ENCODE assay signal across 16 cellular contexts in genomic region chr19:7979559-7979958, GRCh38. TPM values are rescaled to one million over a fixed set of nuclear protein-coding genes. Genes with fewer than 3 reads are reported as not detected.
DNase-seq lines count a peak whose midpoint lies in the region; TF ChIP-seq lines count a peak whose summit lies in the region.
"Had no signal": no experiment of that assay in that cellular context is flagged by ENCODE, and none has a peak within 500 bp of the region (broad histone marks: within the 10 kb centered on the region; RNA-seq: fewer than 3 reads in every experiment).

No MANE protein-coding gene starts in this region.

- no peak overlapping the region for H3K14ac ChIP-seq in mesenchymal stem cell (ENCODE audit: low read length in 2 of 2)

- H2BK15ac ChIP-seq in mesenchymal stem cell (ENCODE audit: low read depth, poor library complexity, severe bottlenecking), result no peak overlapping the region

- H3K79me1 ChIP-seq in mesenchymal stem cell (replicated peaks; ENCODE audit: low read length, poor library complexity, severe bottlenecking), result peaks cover 79% of the 10 kb centered on the region

- no peak overlapping the region for H3K4ac ChIP-seq in mesenchymal stem cell (ENCODE audit: low read depth in 1 of 2, low read length in 2 of 2)

- peaks cover 5% of the 10 kb centered on the region for H3K27me3 Mint-ChIP-seq in glutamatergic neuron (ENCODE audit: unreplicated experiment)
- H3K27me3 Mint-ChIP-seq: CD8-positive, alpha-beta memory T cell; IgD-negative memory B cell had no signal

- no peak overlapping the region for H3K4me2 ChIP-seq in mesenchymal stem cell (ENCODE audit: low read length, poor library complexity, severe bottlenecking)

- H3K36me3 Mint-ChIP-seq in glutamatergic neuron (ENCODE audit: unreplicated experiment), result no peaks in the 10 kb centered on the region

- H3K4me3 ChIP-seq in mesenchymal stem cell (ENCODE audit: insufficient read depth in 1 of 2, low read depth in 1 of 2, low read length in 2 of 2), result no peak overlapping the region

- H2BK120ac ChIP-seq in mesenchymal stem cell (ENCODE audit: low read depth, low read length), result no peak overlapping the region

- H3K9me3 Mint-ChIP-seq in glutamatergic neuron (ENCODE audit: unreplicated experiment), result no peaks in the 10 kb centered on the region
- H3K9me3 Mint-ChIP-seq: CD8-positive, alpha-beta memory T cell; IgD-negative memory B cell had no signal

- CTCF ChIA-PET in RWPE1 (lab: Yijun Ruan, JAX), result interaction anchor here (0.6 to 1.9 kb wide), 3 partner anchors 23 to 261 kb away, joined by 3 to 9 read pairs (median 4); no protein-coding TSS in a partner anchor

- H3K9me3 ChIP-seq in mesenchymal stem cell (ENCODE audit: control insufficient read depth, low read length), result no peaks in the 10 kb centered on the region

- WGBS in mesenchymal stem cell, result 80% methylated on average over 8 of the region's 8 CpGs

- no peak overlapping the region for H3K9ac ChIP-seq in mesenchymal stem cell (ENCODE audit: low read length)

- no peak overlapping the region for H2BK5ac ChIP-seq in mesenchymal stem cell (ENCODE audit: low read depth, low read length, poor library complexity, severe bottlenecking)

- DNase-seq in RWPE1 (ENCODE audit: low spot score) (no peak), glutamatergic neuron (peak; percentile 14), mesenchymal stem cell (no peak), superior temporal gyrus (ENCODE audit: extremely low spot score) (no peak), COR-L47 (lab: John Stamatoyannopoulos, UW) (no peak)
- DNase-seq: CD8-positive, alpha-beta memory T cell; DMS53; GDM1; Karpas-422; NCI-H1694 treated with DMSO at 0.1 percent for 48 hours; NCI-H2081 treated with DMSO at 0.1 percent for 48 hours; NCI-H446; NCI-H526; OCI-M1 had no signal

- H3K18ac ChIP-seq in mesenchymal stem cell (ENCODE audit: low read depth in 1 of 2, low read length in 2 of 2), result no peak overlapping the region

- H3K36me3 ChIP-seq in mesenchymal stem cell (ENCODE audit: control insufficient read depth in 1 of 2, insufficient read depth in 2 of 2, low read depth in 1 of 2, low read length in 2 of 2), result peaks cover 81 to 92% of the 10 kb centered on the region in 2 experiments

- TF ChIP-seq CTCF in RWPE1 (conservative IDR thresholded peaks at IDR 0.05; ENCODE audit: low read depth), result no peak
- TF ChIP-seq CTCF in glutamatergic neuron (IDR thresholded peaks at IDR 0.05; ENCODE audit: partially characterized antibody, unreplicated experiment), result no peak

- no peaks in the 10 kb centered on the region for H3K27me3 ChIP-seq in mesenchymal stem cell (ENCODE audit: control insufficient read depth in 1 of 2, insufficient read depth in 1 of 2, low read length in 2 of 2)

- H2BK12ac ChIP-seq in mesenchymal stem cell (ENCODE audit: low read length in 2 of 2), result no peak overlapping the region

- H4K8ac ChIP-seq in mesenchymal stem cell (ENCODE audit: low read length), result peak overlapping the region; percentile 1

- H2AFZ ChIP-seq in mesenchymal stem cell (ENCODE audit: low read depth, low read length), result no peak overlapping the region

- H3K27ac Mint-ChIP-seq in glutamatergic neuron (ENCODE audit: unreplicated experiment), result no peak overlapping the region
- H3K27ac Mint-ChIP-seq: IgD-negative memory B cell had no signal

- H2AK5ac ChIP-seq in mesenchymal stem cell (ENCODE audit: low read length, severe bottlenecking), result no peak overlapping the region

- H4K91ac ChIP-seq in mesenchymal stem cell (ENCODE audit: low read length), result no peak overlapping the region

- no peak overlapping the region for H3K23ac ChIP-seq in mesenchymal stem cell (ENCODE audit: low read length in 2 of 2)

- H3K4me1 ChIP-seq in mesenchymal stem cell (ENCODE audit: control insufficient read depth, insufficient read depth, low read depth, low read length), result peaks cover 26% of the 10 kb centered on the region

- no peak overlapping the region for H3K4me3 Mint-ChIP-seq in glutamatergic neuron (ENCODE audit: unreplicated experiment)
- H3K4me3 Mint-ChIP-seq: CD8-positive, alpha-beta memory T cell; IgD-negative memory B cell had no signal

- peak overlapping the region; percentile 55 for H3K27ac ChIP-seq in RWPE1
- H3K27ac ChIP-seq in mesenchymal stem cell (ENCODE audit: low read length, poor library complexity, severe bottlenecking), result no peak overlapping the region
- H3K27ac ChIP-seq: C4-2B had no signal

- H3K4me1 Mint-ChIP-seq in glutamatergic neuron (ENCODE audit: low read depth, unreplicated experiment), result peaks cover 24% of the 10 kb centered on the region
- H3K4me1 Mint-ChIP-seq: CD8-positive, alpha-beta memory T cell had no signal

- POLR2A ChIA-PET in RWPE1 (lab: Yijun Ruan, JAX; ENCODE audit: low non-redundant PET), result no interaction called here

RNA-seq across cellular contexts. Expression of gene ELAVL1, which starts 25.9 kb away (rescaled TPM):
- 122 TPM for total RNA-seq in glutamatergic neuron (ENCODE audit: unreplicated experiment)
- polyA plus RNA-seq in mesenchymal stem cell (2013, experiment 1 of 2), result 48.1 TPM
- 46.4 TPM for polyA plus RNA-seq in mesenchymal stem cell (2013, experiment 2 of 2)

RNA-seq across cellular contexts. Expression of gene TIMM44, which starts 36.1 kb away (rescaled TPM):
- total RNA-seq in glutamatergic neuron (ENCODE audit: unreplicated experiment), result 109 TPM
- polyA plus RNA-seq in mesenchymal stem cell (2013, experiment 1 of 2), result 43.2 TPM
- polyA plus RNA-seq in mesenchymal stem cell (2013, experiment 2 of 2), result 41.3 TPM

RNA-seq across cellular contexts. Expression of gene CTXN1, which starts 53.6 kb away (rescaled TPM):
- 90.6 TPM for total RNA-seq in glutamatergic neuron (ENCODE audit: unreplicated experiment)
- polyA plus RNA-seq in mesenchymal stem cell (2013, experiment 1 of 2), result 20.6 TPM
- 19.0 TPM for polyA plus RNA-seq in mesenchymal stem cell (2013, experiment 2 of 2)
- polyA plus RNA-seq: CD8-positive, alpha-beta memory T cell; IgD-negative memory B cell had no signal

RNA-seq across cellular contexts. Expression of gene SNAPC2, which starts 59.4 kb away (rescaled TPM):
- total RNA-seq in glutamatergic neuron (ENCODE audit: unreplicated experiment), result 18.6 TPM
- polyA plus RNA-seq in mesenchymal stem cell (2013, experiment 1 of 2), result 25.1 TPM
- 25.1 TPM for polyA plus RNA-seq in mesenchymal stem cell (2013, experiment 2 of 2)
